9 cellular contexts compared by ENCODE assay signal in genomic region chr17:47821031-47821423, GRCh38. TPM values are rescaled to one million over a fixed set of nuclear protein-coding genes. Genes with fewer than 3 reads are reported as not detected.
A peak's percentile ranks its signal among the peaks of the same experiment; 100 is the strongest.
DNase-seq lines count a peak whose midpoint lies in the region; ATAC-seq, FAIRE-seq and TF ChIP-seq lines count a peak whose summit lies in the region.
"Had no signal": no experiment of that assay in that cellular context is flagged by ENCODE, and none has a peak within 500 bp of the region (broad histone marks: within the 10 kb centered on the region; RNA-seq: fewer than 3 reads in every experiment).

No MANE protein-coding gene starts in this region.

- TF ChIP-seq EP300 in A549 (IDR thresholded peaks at IDR 0.05): no peak

- H3K9me3 ChIP-seq in A549: no peaks in the 10 kb centered on the region

- TF ChIP-seq POLR2A in A549 (IDR thresholded peaks at IDR 0.05; ENCODE audit: low read length): no peak

- H3K4me1 ChIP-seq in A549: peaks cover 21% of the 10 kb centered on the region

- H3K36me3 Mint-ChIP-seq in mesothelial cell of epicardium: peaks cover 15% of the 10 kb centered on the region

- H3K36me3 ChIP-seq in brain microvascular endothelial cell (replicated peaks): peaks cover 31% of the 10 kb centered on the region

- no peaks in the 10 kb centered on the region for H3K27me3 Mint-ChIP-seq in mesothelial cell of epicardium (ENCODE audit: low read depth)

- H3K4me3 Mint-ChIP-seq in mesothelial cell of epicardium: peak overlapping the region; percentile 97

- in situ Hi-C loops in brain microvascular endothelial cell (cut with HindIII; ENCODE audit: low pct_ligation_motif_present, low sequenced_read_pairs): no loop called here

- H3K27me3 ChIP-seq in brain microvascular endothelial cell (replicated peaks): no peaks in the 10 kb centered on the region

- H3K4me1 Mint-ChIP-seq in mesothelial cell of epicardium: peaks cover 15% of the 10 kb centered on the region

- H3K27ac ChIP-seq in A549: peak overlapping the region; percentile 77 to 85
- no peak overlapping the region for H3K27ac ChIP-seq in brain microvascular endothelial cell

- TF ChIP-seq CTCF in A549 (IDR thresholded peaks at IDR 0.05) (no peak), brain microvascular endothelial cell (IDR thresholded peaks at IDR 0.05; ENCODE audit: low read depth, low read length, missing control alignments) (no peak), mesothelial cell of epicardium (IDR thresholded peaks at IDR 0.05; ENCODE audit: unreplicated experiment) (no peak)

- H3K4me2 ChIP-seq in A549: peak overlapping the region; percentile 97

- DNase-seq in A549 (ENCODE audit: low read depth in 1 of 2, low spot score in 1 of 2) (no peak), brain microvascular endothelial cell (no peak), mesothelial cell of epicardium (ENCODE audit: low spot score in 2 of 2, unreplicated experiment in 2 of 2) (no peak), DMS79 treated with DMSO at 0.1 percent for 48 hours (lab: John Stamatoyannopoulos, UW) (no peak), MV-4-11 (lab: John Stamatoyannopoulos, UW) (no peak), NCI-H510A (lab: John Stamatoyannopoulos, UW) (no peak)

- CTCF ChIA-PET in A549 (lab: Yijun Ruan, JAX): interaction anchor here (0.7 to 4.1 kb wide), 14 partner anchors 7 to 157 kb away, joined by 3 to 27 read pairs (median 6); partner anchors contain the start of genes LRRC46, MRPL10 and SCRN2

- POLR2A ChIA-PET in A549 (lab: Yijun Ruan, JAX): interaction anchor here (1.0 to 2.6 kb wide), 2 partner anchors 10 to 151 kb away, joined by 3 to 58 read pairs; partner anchors contain the start of genes LRRC46 and MRPL10

- no peak for TF ChIP-seq RAD21 in A549 (conservative IDR thresholded peaks at IDR 0.05 in 1 of 2, IDR thresholded peaks at IDR 0.05 in 1 of 2)

- H3K9me3 Mint-ChIP-seq in mesothelial cell of epicardium: no peaks in the 10 kb centered on the region

- FAIRE-seq in A549 (lab: Jason Lieb, UNC): no peak
- FAIRE-seq: islet of Langerhans had no signal

- ATAC-seq in A549: peak; percentile 4 to 10; a peak in 4 of 6 replicates
- peak; percentile 13 for ATAC-seq in HG02970 (IDR thresholded peaks at IDR 0.05; ENCODE audit: low FRiP score, unreplicated experiment)
- no peak for ATAC-seq in GM21515 (IDR thresholded peaks at IDR 0.05; ENCODE audit: unreplicated experiment)

- WGBS in A549 (ENCODE audit: missing lambda C conversion rate): 26% methylated on average over 4 of the region's 4 CpGs

- H3K27ac Mint-ChIP-seq in mesothelial cell of epicardium: peak overlapping the region; percentile 89

- peak overlapping the region; percentile 77 for H3K4me3 ChIP-seq in A549
- peak overlapping the region; percentile 82 for H3K4me3 ChIP-seq in brain microvascular endothelial cell (ENCODE audit: low read depth, low read length)

TF ChIP-seq in A549, 52 proteins besides CTCF, POLR2A, EP300 and RAD21:
- TF ChIP-seq MYC (IDR thresholded peaks at IDR 0.05; ENCODE audit: borderline replicate concordance, low read length): no peak
- TF ChIP-seq, protein P1, sequence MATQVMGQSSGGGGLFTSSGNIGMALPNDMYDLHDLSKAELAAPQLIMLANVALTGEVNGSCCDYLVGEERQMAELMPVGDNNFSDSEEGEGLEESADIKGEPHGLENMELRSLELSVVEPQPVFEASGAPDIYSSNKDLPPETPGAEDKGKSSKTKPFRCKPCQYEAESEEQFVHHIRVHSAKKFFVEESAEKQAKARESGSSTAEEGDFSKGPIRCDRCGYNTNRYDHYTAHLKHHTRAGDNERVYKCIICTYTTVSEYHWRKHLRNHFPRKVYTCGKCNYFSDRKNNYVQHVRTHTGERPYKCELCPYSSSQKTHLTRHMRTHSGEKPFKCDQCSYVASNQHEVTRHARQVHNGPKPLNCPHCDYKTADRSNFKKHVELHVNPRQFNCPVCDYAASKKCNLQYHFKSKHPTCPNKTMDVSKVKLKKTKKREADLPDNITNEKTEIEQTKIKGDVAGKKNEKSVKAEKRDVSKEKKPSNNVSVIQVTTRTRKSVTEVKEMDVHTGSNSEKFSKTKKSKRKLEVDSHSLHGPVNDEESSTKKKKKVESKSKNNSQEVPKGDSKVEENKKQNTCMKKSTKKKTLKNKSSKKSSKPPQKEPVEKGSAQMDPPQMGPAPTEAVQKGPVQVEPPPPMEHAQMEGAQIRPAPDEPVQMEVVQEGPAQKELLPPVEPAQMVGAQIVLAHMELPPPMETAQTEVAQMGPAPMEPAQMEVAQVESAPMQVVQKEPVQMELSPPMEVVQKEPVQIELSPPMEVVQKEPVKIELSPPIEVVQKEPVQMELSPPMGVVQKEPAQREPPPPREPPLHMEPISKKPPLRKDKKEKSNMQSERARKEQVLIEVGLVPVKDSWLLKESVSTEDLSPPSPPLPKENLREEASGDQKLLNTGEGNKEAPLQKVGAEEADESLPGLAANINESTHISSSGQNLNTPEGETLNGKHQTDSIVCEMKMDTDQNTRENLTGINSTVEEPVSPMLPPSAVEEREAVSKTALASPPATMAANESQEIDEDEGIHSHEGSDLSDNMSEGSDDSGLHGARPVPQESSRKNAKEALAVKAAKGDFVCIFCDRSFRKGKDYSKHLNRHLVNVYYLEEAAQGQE (IDR thresholded peaks at IDR 0.05): no peak
TF ChIP-seq in A549: peak in this region for 0.

RNA-seq across cellular contexts. Expression of gene OSBPL7, which starts 0.6 kb away (rescaled TPM):
- polyA plus RNA-seq in A549 (2011; rRNA removed) (7.0 and 7.1 TPM in 2 replicates), A549 (2017; fragmentation: RNase III; extraction: RNeasy Plus Mini Kit Qiagen cat#74134 plus additional on column Dnase treatment) (11.4 to 16.9 TPM (median 15.4 TPM) in 3 replicates)
- polyA plus RNA-seq in A549 (2012; cell fraction: cytosol; rRNA removed): 9.2 and 11.9 TPM in 2 replicates
- 54.3 and 75.1 TPM in 2 replicates for polyA plus RNA-seq in A549 (2012; cell fraction: nucleus; rRNA removed)
- polyA minus RNA-seq in A549 (2011; rRNA and poly(A)+ RNA removed): 14.2 and 14.7 TPM in 2 replicates
- 21.7 to 25.1 TPM (median 22.0 TPM) in 3 replicates for total RNA-seq in mesothelial cell of epicardium

RNA-seq across cellular contexts. Expression of gene MRPL10, which starts 10.3 kb away (rescaled TPM):
- 97.7 and 103 TPM in 2 replicates for polyA plus RNA-seq in A549 (2011; rRNA removed)
- 136 and 194 TPM in 2 replicates for polyA plus RNA-seq in A549 (2012; cell fraction: cytosol; rRNA removed)
- 108 and 166 TPM in 2 replicates for polyA plus RNA-seq in A549 (2012; cell fraction: nucleus; rRNA removed)
- 56.8 to 62.8 TPM (median 62.0 TPM) in 3 replicates for polyA plus RNA-seq in A549 (2017; fragmentation: RNase III; extraction: RNeasy Plus Mini Kit Qiagen cat#74134 plus additional on column Dnase treatment)
- polyA minus RNA-seq in A549 (2011; rRNA and poly(A)+ RNA removed): 116 and 142 TPM in 2 replicates
- total RNA-seq in mesothelial cell of epicardium: 41.0 to 46.5 TPM (median 45.6 TPM) in 3 replicates

RNA-seq across cellular contexts. Expression of gene LRRC46, which starts 10.4 kb away (rescaled TPM):
- polyA plus RNA-seq in A549 (2011; rRNA removed) (1.7 and 2.7 TPM in 2 replicates), A549 (2017; fragmentation: RNase III; extraction: RNeasy Plus Mini Kit Qiagen cat#74134 plus additional on column Dnase treatment) (2.3 to 3.0 TPM (median 2.5 TPM) in 3 replicates)
- polyA plus RNA-seq in A549 (2012; cell fraction: cytosol; rRNA removed): 1.7 TPM in 2 replicates
- polyA plus RNA-seq in A549 (2012; cell fraction: nucleus; rRNA removed): 3.8 and 5.1 TPM in 2 replicates
- polyA minus RNA-seq in A549 (2011; rRNA and poly(A)+ RNA removed): 1.4 and 1.7 TPM in 2 replicates
- total RNA-seq in mesothelial cell of epicardium: 0.16 TPM in 1 of 3 replicates, not detected in the others

RNA-seq across cellular contexts. Expression of gene SCRN2, which starts 20.0 kb away (rescaled TPM):
- polyA plus RNA-seq in A549 (2011; rRNA removed) (20.7 and 25.8 TPM in 2 replicates), A549 (2017; fragmentation: RNase III; extraction: RNeasy Plus Mini Kit Qiagen cat#74134 plus additional on column Dnase treatment) (37.3 to 47.7 TPM (median 43.7 TPM) in 3 replicates)
- 52.9 and 61.8 TPM in 2 replicates for polyA plus RNA-seq in A549 (2012; cell fraction: cytosol; rRNA removed)
- 177 and 179 TPM in 2 replicates for polyA plus RNA-seq in A549 (2012; cell fraction: nucleus; rRNA removed)
- 20.0 and 22.6 TPM in 2 replicates for polyA minus RNA-seq in A549 (2011; rRNA and poly(A)+ RNA removed)
- 49.7 to 50.7 TPM (median 50.7 TPM) in 3 replicates for total RNA-seq in mesothelial cell of epicardium

RNA-seq across cellular contexts. Expression of gene SP6, which starts 29.9 kb away (rescaled TPM):
- polyA plus RNA-seq in A549 (2011; rRNA removed) (0.61 and 0.67 TPM in 2 replicates), A549 (2017; fragmentation: RNase III; extraction: RNeasy Plus Mini Kit Qiagen cat#74134 plus additional on column Dnase treatment) (2.0 to 2.3 TPM (median 2.1 TPM) in 3 replicates)
- 0.83 and 1.4 TPM in 2 replicates for polyA plus RNA-seq in A549 (2012; cell fraction: cytosol; rRNA removed)
- 1.8 and 2.6 TPM in 2 replicates for polyA plus RNA-seq in A549 (2012; cell fraction: nucleus; rRNA removed)
- 0.24 and 0.50 TPM in 2 replicates for polyA minus RNA-seq in A549 (2011; rRNA and poly(A)+ RNA removed)
- total RNA-seq in mesothelial cell of epicardium: 15.9 to 17.6 TPM (median 16.0 TPM) in 3 replicates
